16 cellular contexts compared by ENCODE assay signal in the genomic region with DNA sequence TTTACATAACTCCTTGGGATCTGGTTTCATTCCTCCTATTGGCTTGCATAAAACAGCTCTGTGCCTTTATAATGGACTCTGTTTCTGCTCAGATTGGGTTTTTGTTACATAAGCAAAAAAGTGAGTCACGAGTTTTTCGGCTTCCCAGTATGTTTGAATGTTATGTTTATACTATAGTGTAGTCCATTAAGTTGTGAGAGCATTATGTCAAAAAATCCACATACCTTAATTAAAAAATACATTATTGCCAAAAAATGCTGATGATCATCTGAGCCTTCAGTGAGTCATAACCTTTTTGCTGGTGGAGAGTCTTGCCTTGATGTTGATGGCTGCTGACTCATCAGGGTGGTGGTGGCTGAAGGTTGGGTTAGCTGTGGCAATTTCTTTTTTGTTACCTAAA.
DNase-seq lines count a peak whose midpoint lies in the region; ATAC-seq and FAIRE-seq lines count a peak whose summit lies in the region.
"Had no signal": no experiment of that assay in that cellular context is flagged by ENCODE, and none has a peak within 500 bp of the region (broad histone marks: within the 10 kb centered on the region; RNA-seq: fewer than 3 reads in every experiment).

No MANE protein-coding gene starts in this region.

- peak; percentile 4 for DNase-seq in stimulated activated naive CD8-positive, alpha-beta T cell treated with anti-CD3 and anti-CD28 coated beads, Interleukin-15, Interleukin-2, amounts not matched to agents 100 U/mL and 50 U/mL, for 24 hours
- DNase-seq in stimulated activated naive CD8-positive, alpha-beta T cell treated with anti-CD3 and anti-CD28 coated beads, Interleukin-15, amount 100 ng/mL, for 72 hours, result no peak
- DNase-seq in SJCRH30 (peak; percentile 7 to 9), fibroblast of peridontal ligament (ENCODE audit: extremely low read depth) (peak; percentile 96), NCI-H2227 (lab: John Stamatoyannopoulos, UW; ENCODE audit: unreplicated experiment) (no peak), small intestine (no peak), AML-193 (lab: John Stamatoyannopoulos, UW) (no peak)
- DNase-seq: CD4-positive, CD25-positive, alpha-beta regulatory T cell; heart right ventricle; NCI-H510A had no signal

- H3K36me3 ChIP-seq in SJCRH30 (no peaks in the 10 kb centered on the region), small intestine (ENCODE audit: control insufficient read depth in 2 of 2, insufficient read depth in 2 of 2, low read length in 2 of 2) (no peaks in the 10 kb centered on the region)
- H3K36me3 ChIP-seq: heart right ventricle had no signal

- H3K27me3 ChIP-seq in SJCRH30, result no peaks in the 10 kb centered on the region
- H3K27me3 ChIP-seq in small intestine (ENCODE audit: control insufficient read depth in 2 of 2, insufficient read depth in 2 of 2, low read length in 2 of 2), result no peaks in the 10 kb centered on the region
- H3K27me3 ChIP-seq: heart right ventricle had no signal

- no peak overlapping the region for H3K4me3 ChIP-seq in SJCRH30
- no peak overlapping the region for H3K4me3 ChIP-seq in small intestine (ENCODE audit: low read depth in 1 of 2, low read length in 2 of 2)
- H3K4me3 ChIP-seq: GM12878, heart right ventricle, smooth muscle cell had no signal

- ATAC-seq in stimulated activated naive CD8-positive, alpha-beta T cell treated with anti-CD3 and anti-CD28 coated beads, Interleukin-15, Interleukin-2, amounts not matched to agents 100 U/mL and 50 U/mL, for 24 hours, result no peak
- ATAC-seq in stimulated activated naive CD8-positive, alpha-beta T cell treated with anti-CD3 and anti-CD28 coated beads, Interleukin-15, amount 100 ng/mL, for 72 hours, result no peak
- ATAC-seq in HG02973 (IDR thresholded peaks at IDR 0.05; ENCODE audit: unreplicated experiment), result no peak
- ATAC-seq: GM12878; heart right ventricle; stimulated activated effector memory CD8-positive, alpha-beta T cell treated with anti-CD3 and anti-CD28 coated beads, Interleukin-12 subunit alpha, Interleukin-12 subunit beta, amount 100 ng/mL, for 72 hours had no signal

- no peak overlapping the region for H3K27ac ChIP-seq in SJCRH30
- H3K27ac ChIP-seq in small intestine (ENCODE audit: low read depth in 1 of 2, low read length in 1 of 2), result no peak overlapping the region
- H3K27ac ChIP-seq: heart right ventricle, KMS-11 had no signal

- H3K27ac Mint-ChIP-seq in stimulated activated naive CD8-positive, alpha-beta T cell treated with anti-CD3 and anti-CD28 coated beads, Interleukin-15, amount 100 ng/mL, for 72 hours, result no peak overlapping the region
- H3K27ac Mint-ChIP-seq: CD4-positive, CD25-positive, alpha-beta regulatory T cell; stimulated activated effector memory CD8-positive, alpha-beta T cell treated with anti-CD3 and anti-CD28 coated beads, Interleukin-12 subunit alpha, Interleukin-12 subunit beta, amount 100 ng/mL, for 72 hours; T-helper 1 cell treated with Interleukin-12 subunit alpha and Interleukin-12 subunit beta and Interleukin-4 antibody, amounts not matched to agents 30 μg/mL and 1 μg/mL, for 36 hours had no signal

- no peak for FAIRE-seq in small intestine (lab: Jason Lieb, UNC)
- FAIRE-seq: GM12878 had no signal

- H3K4me3 Mint-ChIP-seq in stimulated activated naive CD8-positive, alpha-beta T cell treated with anti-CD3 and anti-CD28 coated beads, Interleukin-15, amount 100 ng/mL, for 72 hours, result no peak overlapping the region
- H3K4me3 Mint-ChIP-seq: CD4-positive, CD25-positive, alpha-beta regulatory T cell; stimulated activated effector memory CD8-positive, alpha-beta T cell treated with anti-CD3 and anti-CD28 coated beads, Interleukin-12 subunit alpha, Interleukin-12 subunit beta, amount 100 ng/mL, for 72 hours; T-helper 1 cell treated with Interleukin-12 subunit alpha and Interleukin-12 subunit beta and Interleukin-4 antibody, amounts not matched to agents 30 μg/mL and 1 μg/mL, for 36 hours had no signal

- no peaks in the 10 kb centered on the region for H3K4me1 Mint-ChIP-seq in stimulated activated naive CD8-positive, alpha-beta T cell treated with anti-CD3 and anti-CD28 coated beads, Interleukin-15, amount 100 ng/mL, for 72 hours
- H3K4me1 Mint-ChIP-seq: CD4-positive, CD25-positive, alpha-beta regulatory T cell; stimulated activated effector memory CD8-positive, alpha-beta T cell treated with anti-CD3 and anti-CD28 coated beads, Interleukin-12 subunit alpha, Interleukin-12 subunit beta, amount 100 ng/mL, for 72 hours had no signal

- H3K9me3 ChIP-seq in SJCRH30 (replicated peaks), result peaks cover 3% of the 10 kb centered on the region; the same call in 1 of the 2 replicates
- H3K9me3 ChIP-seq in small intestine (ENCODE audit: control insufficient read depth, low read depth), result no peaks in the 10 kb centered on the region

- WGBS in small intestine, 3 donors, result 82 to 95% (median 86%) methylated on average over 2 of the region's 2 CpGs

- H3K27me3 Mint-ChIP-seq in stimulated activated naive CD8-positive, alpha-beta T cell treated with anti-CD3 and anti-CD28 coated beads, Interleukin-15, amount 100 ng/mL, for 72 hours, result no peaks in the 10 kb centered on the region
- H3K27me3 Mint-ChIP-seq: CD4-positive, CD25-positive, alpha-beta regulatory T cell had no signal

- H3K4me1 ChIP-seq in SJCRH30, result no peaks in the 10 kb centered on the region
- no peaks in the 10 kb centered on the region for H3K4me1 ChIP-seq in small intestine (ENCODE audit: control insufficient read depth in 2 of 2, insufficient read depth in 1 of 2, low read depth in 1 of 2, low read length in 1 of 2)
- H3K4me1 ChIP-seq: heart right ventricle had no signal

- H3K9me3 Mint-ChIP-seq in stimulated activated naive CD8-positive, alpha-beta T cell treated with anti-CD3 and anti-CD28 coated beads, Interleukin-15, amount 100 ng/mL, for 72 hours, result peaks cover 0 to 8% of the 10 kb centered on the region in 2 donors
- H3K9me3 Mint-ChIP-seq: stimulated activated effector memory CD8-positive, alpha-beta T cell treated with anti-CD3 and anti-CD28 coated beads, Interleukin-12 subunit alpha, Interleukin-12 subunit beta, amount 100 ng/mL, for 72 hours; T-helper 1 cell treated with Interleukin-12 subunit alpha and Interleukin-12 subunit beta and Interleukin-4 antibody, amounts not matched to agents 30 μg/mL and 1 μg/mL, for 36 hours had no signal

Comparison
In these comparisons a context has a peak if more than half of its experiments do, and no peak if none do; other contexts are left out.
1. DNase-seq: peak in stimulated activated naive CD8-positive, alpha-beta T cell treated with anti-CD3 and anti-CD28 coated beads, Interleukin-15, Interleukin-2, amounts not matched to agents 100 U/mL and 50 U/mL, for 24 hours (single experiment), SJCRH30 (2 of 2) and fibroblast of peridontal ligament (single experiment); none in stimulated activated naive CD8-positive, alpha-beta T cell treated with anti-CD3 and anti-CD28 coated beads, Interleukin-15, amount 100 ng/mL, for 72 hours (0 of 2), NCI-H2227 (single experiment), small intestine (single experiment) and AML-193 (0 of 2).